8 cellular contexts compared by ENCODE assay signal in genomic region chr13:33676045-33676699, GRCh38.
DNase-seq lines count a peak whose midpoint lies in the region; ATAC-seq and TF ChIP-seq lines count a peak whose summit lies in the region.

No MANE protein-coding gene starts in this region.

- H3K9me3 ChIP-seq in Karpas-422 (ENCODE audit: low read length) = no peaks in the 10 kb centered on the region
- no peaks in the 10 kb centered on the region for H3K9me3 ChIP-seq in mucosa of descending colon

- POLR2A ChIA-PET in naive thymus-derived CD8-positive, alpha-beta T cell (lab: Charles Lee) = no interaction called here

- peak overlapping the region; percentile 93 for H2AFZ ChIP-seq in Karpas-422 (ENCODE audit: low read length)

- no peaks in the 10 kb centered on the region for H3K27me3 Mint-ChIP-seq in central memory CD8-positive, alpha-beta T cell
- H3K27me3 Mint-ChIP-seq in naive thymus-derived CD8-positive, alpha-beta T cell = peaks cover 0 to 9% (median 2%) of the 10 kb centered on the region in 5 donors

- H3K36me3 Mint-ChIP-seq in central memory CD8-positive, alpha-beta T cell (ENCODE audit: insufficient read depth) = no peaks in the 10 kb centered on the region
- no peaks in the 10 kb centered on the region for H3K36me3 Mint-ChIP-seq in naive thymus-derived CD8-positive, alpha-beta T cell

- H3K79me2 ChIP-seq in Karpas-422 (ENCODE audit: low read length) = peaks cover 8% of the 10 kb centered on the region

- no peaks in the 10 kb centered on the region for H3K9me2 ChIP-seq in Karpas-422 (replicated peaks; ENCODE audit: insufficient read depth, low read length)

- H3K4me3 Mint-ChIP-seq in central memory CD8-positive, alpha-beta T cell = peak overlapping the region; percentile 44
- peak overlapping the region in 5 of 10 donors; percentile 21 to 48 (median 38) for H3K4me3 Mint-ChIP-seq in naive thymus-derived CD8-positive, alpha-beta T cell

- peak overlapping the region; percentile 68 for H3K4me2 ChIP-seq in Karpas-422 (ENCODE audit: low read depth, low read length, poor library complexity, severe bottlenecking)

- ATAC-seq in central memory CD8-positive, alpha-beta T cell (replicated peaks; ENCODE audit: extremely low read depth, poor library complexity, severe bottlenecking) = no peak
- ATAC-seq in mucosa of descending colon (peak; percentile 63), HG02981 (IDR thresholded peaks at IDR 0.05; ENCODE audit: unreplicated experiment) (no peak)
- ATAC-seq in naive thymus-derived CD8-positive, alpha-beta T cell = no peak

- TF ChIP-seq CTCF in mucosa of descending colon (IDR thresholded peaks at IDR 0.05) = no peak

- no peaks in the 10 kb centered on the region for H3K9me3 Mint-ChIP-seq in central memory CD8-positive, alpha-beta T cell
- no peaks in the 10 kb centered on the region for H3K9me3 Mint-ChIP-seq in naive thymus-derived CD8-positive, alpha-beta T cell

- no peak overlapping the region for H3K27ac ChIP-seq in Karpas-422 (ENCODE audit: low read length)

- no peaks in the 10 kb centered on the region for H3K27me3 ChIP-seq in Karpas-422 (ENCODE audit: low read length)

- peaks cover 5% of the 10 kb centered on the region for H3K36me3 ChIP-seq in Karpas-422 (ENCODE audit: insufficient read depth, low read length)
- H3K36me3 ChIP-seq in mucosa of descending colon (ENCODE audit: low read depth) = no peaks in the 10 kb centered on the region

- intact Hi-C loops in mucosa of descending colon (cut with DNase I, micrococcal nuclease) = no loop called here

- H3K4me1 ChIP-seq in Karpas-422 (ENCODE audit: low read length) = peaks cover 51% of the 10 kb centered on the region
- peaks cover 30% of the 10 kb centered on the region for H3K4me1 ChIP-seq in mucosa of descending colon (ENCODE audit: low read depth)

- H3K9ac ChIP-seq in Karpas-422 (ENCODE audit: low read length) = peak overlapping the region; percentile 60

- peak overlapping the region; percentile 13 for H3K27ac Mint-ChIP-seq in central memory CD8-positive, alpha-beta T cell (ENCODE audit: low read depth)
- H3K27ac Mint-ChIP-seq in naive thymus-derived CD8-positive, alpha-beta T cell = no peak overlapping the region

- no peaks in the 10 kb centered on the region for H4K20me1 ChIP-seq in Karpas-422 (ENCODE audit: insufficient read depth, low read depth, low read length)

- H3K4me3 ChIP-seq in Karpas-422 (ENCODE audit: low read length) (peak overlapping the region; percentile 61), mucosa of descending colon (no peak overlapping the region)

- DNase-seq in A172 (ENCODE audit: low spot score) = peak; percentile 13
- no peak for DNase-seq in Karpas-422
- DNase-seq in central memory CD8-positive, alpha-beta T cell (ENCODE audit: low spot score in 2 of 2) = no peak
- peak in 2 of 3 donors; percentile 39 to 49 for DNase-seq in mucosa of descending colon
- no peak for DNase-seq in central memory CD4-positive, alpha-beta T cell
- DNase-seq in NCI-H774 (lab: John Stamatoyannopoulos, UW) = no peak
- no peak for DNase-seq in naive thymus-derived CD8-positive, alpha-beta T cell

- peaks cover 14% of the 10 kb centered on the region for H3K4me1 Mint-ChIP-seq in central memory CD8-positive, alpha-beta T cell
- H3K4me1 Mint-ChIP-seq in naive thymus-derived CD8-positive, alpha-beta T cell = peaks cover 0 to 11% (median 9%) of the 10 kb centered on the region in 4 donors

Comparison
In these comparisons a context has a peak if more than half of its experiments do, and no peak if none do; other contexts are left out.
1. DNase-seq: peak in A172 (single experiment) and mucosa of descending colon (2 of 3); none in Karpas-422 (single experiment), central memory CD8-positive, alpha-beta T cell (0 of 2), central memory CD4-positive, alpha-beta T cell (single experiment), NCI-H774 (single experiment) and naive thymus-derived CD8-positive, alpha-beta T cell (0 of 10).